In the genomic region with DNA sequence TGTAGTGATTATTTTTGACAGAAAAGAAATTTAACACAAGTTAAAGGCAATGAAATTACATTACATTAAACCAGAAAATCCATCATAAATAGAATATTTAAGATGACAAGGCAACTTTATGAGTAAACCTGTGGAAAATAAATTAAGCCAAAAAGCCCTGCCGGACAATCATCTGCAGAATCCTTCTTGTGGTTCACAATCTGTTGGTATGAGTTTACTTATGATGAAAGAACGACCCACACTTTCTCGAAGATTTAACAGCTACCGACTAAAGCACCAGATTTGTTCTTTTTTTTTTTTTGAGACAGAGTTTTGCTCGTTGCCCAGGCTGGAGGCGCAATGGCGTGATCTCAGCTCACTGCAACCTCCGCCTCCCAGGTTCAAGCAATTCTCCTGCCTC, we compare ENCODE assay signal across 31 cellular contexts.
"Had no signal": no experiment of that assay in that cellular context is flagged by ENCODE, and none has a peak within 500 bp of the region (broad histone marks: within the 10 kb centered on the region; RNA-seq: fewer than 3 reads in every experiment).

No MANE protein-coding gene starts in this region.

- H3K9me3 ChIP-seq: breast epithelium, colonic mucosa, heart left ventricle had no signal

- H3K27me3 Mint-ChIP-seq: activated B cell treated with CpG ODN at 0.5 μM for 24 hours; activated CD4-positive, alpha-beta memory T cell treated with anti-CD3 and anti-CD28 coated beads, Interleukin-2, amount 10 ng/mL, durations not matched to agents 7 days and 5 days; activated CD4-positive, alpha-beta T cell treated with anti-CD3 and anti-CD28 coated beads for 36 hours; activated CD4-positive, alpha-beta T cell treated with anti-CD3 and anti-CD28 coated beads, Interleukin-2, amount 10 ng/mL, durations not matched to agents 24 days and 14 days; activated naive CD4-positive, alpha-beta T cell treated with anti-CD3 and anti-CD28 coated beads, Interleukin-2, amount 10 ng/mL, durations not matched to agents 7 days and 5 days; activated T-cell treated with anti-CD3 and anti-CD28 coated beads, Interleukin-2, amount 50 U/mL, for 24 hours; brain had no signal

- H3K36me3 Mint-ChIP-seq: activated naive CD4-positive, alpha-beta T cell treated with anti-CD3 and anti-CD28 coated beads, Interleukin-2, amount 50 U/mL, for 72 hours had no signal

- H3K27ac ChIP-seq: breast epithelium, colonic mucosa, heart left ventricle, VCaP had no signal

- H3K4me1 ChIP-seq: breast epithelium, colonic mucosa, heart left ventricle had no signal

- ATAC-seq: activated CD4-positive, alpha-beta T cell treated with anti-CD3 and anti-CD28 coated beads for 36 hours; activated naive CD4-positive, alpha-beta T cell treated with anti-CD3 and anti-CD28 coated beads, Interleukin-2, amount 50 U/mL, for 72 hours; activated T-cell treated with anti-CD3 and anti-CD28 coated beads, Interleukin-2, amount 50 U/mL, for 72 hours; esophagus mucosa; heart left ventricle had no signal

- H3K27me3 ChIP-seq: breast epithelium, cardiac muscle cell, colonic mucosa, heart left ventricle had no signal

- H3K4me1 Mint-ChIP-seq: activated B cell treated with CpG ODN at 0.5 μM for 24 hours; activated CD4-positive, alpha-beta memory T cell treated with anti-CD3 and anti-CD28 coated beads, Interleukin-2, amount 10 ng/mL, durations not matched to agents 7 days and 5 days; activated CD4-positive, alpha-beta T cell treated with anti-CD3 and anti-CD28 coated beads for 36 hours; activated CD4-positive, alpha-beta T cell treated with anti-CD3 and anti-CD28 coated beads, Interleukin-2, amount 10 ng/mL, durations not matched to agents 24 days and 14 days; activated naive CD4-positive, alpha-beta T cell treated with anti-CD3 and anti-CD28 coated beads, Interleukin-2, amount 10 ng/mL, durations not matched to agents 7 days and 5 days had no signal

- H3K4me3 ChIP-seq: breast epithelium, cardiac muscle cell, colonic mucosa, heart left ventricle had no signal

- H3K4me3 Mint-ChIP-seq: activated B cell treated with CpG ODN at 0.5 μM for 24 hours; activated CD4-positive, alpha-beta memory T cell treated with anti-CD3 and anti-CD28 coated beads, Interleukin-2, amount 10 ng/mL, durations not matched to agents 7 days and 5 days; activated CD4-positive, alpha-beta T cell treated with anti-CD3 and anti-CD28 coated beads for 36 hours; activated CD4-positive, alpha-beta T cell treated with anti-CD3 and anti-CD28 coated beads, Interleukin-2, amount 10 ng/mL, durations not matched to agents 24 days and 14 days; activated naive CD4-positive, alpha-beta T cell treated with anti-CD3 and anti-CD28 coated beads, Interleukin-2, amount 10 ng/mL, durations not matched to agents 7 days and 5 days; activated T-cell treated with anti-CD3 and anti-CD28 coated beads, Interleukin-2, amount 50 U/mL, for 24 hours; activated T-cell treated with anti-CD3 and anti-CD28 coated beads, Interleukin-2, amount 50 U/mL, for 72 hours; brain had no signal

- H3K36me3 ChIP-seq: breast epithelium, colonic mucosa had no signal

- H3K9me3 Mint-ChIP-seq: activated B cell treated with CpG ODN at 0.5 μM for 24 hours; activated CD4-positive, alpha-beta memory T cell treated with anti-CD3 and anti-CD28 coated beads, Interleukin-2, amount 10 ng/mL, durations not matched to agents 7 days and 5 days; activated CD4-positive, alpha-beta T cell treated with anti-CD3 and anti-CD28 coated beads, Interleukin-2, amount 10 ng/mL, durations not matched to agents 24 days and 14 days; activated naive CD4-positive, alpha-beta T cell treated with anti-CD3 and anti-CD28 coated beads, Interleukin-2, amount 10 ng/mL, durations not matched to agents 7 days and 5 days; activated naive CD4-positive, alpha-beta T cell treated with anti-CD3 and anti-CD28 coated beads, Interleukin-2, amount 50 U/mL, for 72 hours; activated T-cell treated with anti-CD3 and anti-CD28 coated beads, Interleukin-2, amount 50 U/mL, for 24 hours; activated T-cell treated with anti-CD3 and anti-CD28 coated beads, Interleukin-2, amount 50 U/mL, for 72 hours; brain had no signal

- DNase-seq: activated B cell treated with CpG ODN at 0.5 μM for 24 hours; activated CD4-positive, alpha-beta memory T cell treated with anti-CD3 and anti-CD28 coated beads, Interleukin-2, amount 10 ng/mL, durations not matched to agents 7 days and 5 days; activated CD4-positive, alpha-beta T cell treated with anti-CD3 and anti-CD28 coated beads for 36 hours; activated CD4-positive, alpha-beta T cell treated with anti-CD3 and anti-CD28 coated beads, Interleukin-2, amount 10 ng/mL, durations not matched to agents 24 days and 14 days; activated CD4-positive, alpha-beta T cell treated with anti-CD3 and anti-CD28 coated beads, Interleukin-2, amount 50 U/mL, for 4 hours; activated CD4-positive, CD25-positive, alpha-beta regulatory T cell treated with anti-CD3 and anti-CD28 coated beads, Interleukin-2, amount 50 U/mL, for 72 hours; activated CD8-positive, alpha-beta memory T cell treated with anti-CD3 and anti-CD28 coated beads, Interleukin-2, amount 50 U/mL, for 48 hours; activated gamma-delta T cell; activated naive CD4-positive, alpha-beta T cell; activated naive CD4-positive, alpha-beta T cell treated with anti-CD3 and anti-CD28 coated beads, Interleukin-2, amount 10 ng/mL, durations not matched to agents 7 days and 5 days; activated T-cell treated with anti-CD3 and anti-CD28 coated beads for 4 hours; activated T-cell treated with anti-CD3 and anti-CD28 coated beads, Interleukin-2, amount 50 U/mL, for 24 hours; activated T-cell treated with anti-CD3 and anti-CD28 coated beads, Interleukin-2, amount 50 U/mL, for 72 hours; amygdala; aorta; central memory CD4-positive, alpha-beta T cell; cerebellar nuclear complex; colonic mucosa; effector CD8-positive, alpha-beta T cell; foreskin fibroblast; glutamatergic neuron; heart left ventricle; T-helper 2 cell had no signal

- FAIRE-seq: frontal cortex, TTC549 had no signal

- H3K27ac Mint-ChIP-seq: activated B cell treated with CpG ODN at 0.5 μM for 24 hours; activated CD4-positive, alpha-beta memory T cell treated with anti-CD3 and anti-CD28 coated beads, Interleukin-2, amount 10 ng/mL, durations not matched to agents 7 days and 5 days; activated CD4-positive, alpha-beta T cell treated with anti-CD3 and anti-CD28 coated beads for 36 hours; activated CD4-positive, alpha-beta T cell treated with anti-CD3 and anti-CD28 coated beads, Interleukin-2, amount 10 ng/mL, durations not matched to agents 24 days and 14 days; activated naive CD4-positive, alpha-beta T cell treated with anti-CD3 and anti-CD28 coated beads, Interleukin-2, amount 10 ng/mL, durations not matched to agents 7 days and 5 days; activated naive CD4-positive, alpha-beta T cell treated with anti-CD3 and anti-CD28 coated beads, Interleukin-2, amount 50 U/mL, for 72 hours; activated T-cell treated with anti-CD3 and anti-CD28 coated beads, Interleukin-2, amount 50 U/mL, for 24 hours; activated T-cell treated with anti-CD3 and anti-CD28 coated beads, Interleukin-2, amount 50 U/mL, for 72 hours had no signal
